In the genomic region with DNA sequence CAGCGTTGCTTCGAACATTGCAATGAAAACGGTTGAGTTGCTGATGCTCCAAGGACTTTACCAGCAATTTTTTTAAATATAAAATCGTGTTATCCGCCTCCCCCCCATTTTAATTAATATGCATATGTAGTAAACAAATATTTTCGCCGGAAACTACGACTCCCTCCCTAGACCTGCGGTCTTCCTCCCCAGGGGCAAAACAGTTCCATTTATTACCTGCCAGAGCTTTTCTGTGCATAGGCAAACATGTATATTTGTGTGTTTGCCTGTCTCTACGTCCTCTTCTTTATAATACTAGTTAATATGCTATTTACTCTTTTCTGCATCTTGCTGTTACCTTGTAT, we compare ENCODE assay signal across 8 cellular contexts. TPM values are rescaled to one million over a fixed set of nuclear protein-coding genes. Genes with fewer than 3 reads are reported as not detected.
DNase-seq lines count a peak whose midpoint lies in the region; ATAC-seq and TF ChIP-seq lines count a peak whose summit lies in the region.

No MANE protein-coding gene starts in this region.

- peak overlapping the region; percentile 92 for H3K4me3 ChIP-seq in AG04450 (ENCODE audit: low read depth, low read length)
- peak overlapping the region; percentile 79 for H3K4me3 ChIP-seq in HUES48 (ENCODE audit: low read depth, low read length)
- H3K4me3 ChIP-seq in epithelial cell of esophagus (ENCODE audit: low read length): peak overlapping the region; percentile 89
- H3K4me3 ChIP-seq in skin epidermis: peak overlapping the region; percentile 70 to 95 (median 90)

- no peaks in the 10 kb centered on the region for H3K27me3 ChIP-seq in AG04450 (ENCODE audit: control insufficient read depth, insufficient read depth, low read length)
- H3K27me3 ChIP-seq in HUES48 (ENCODE audit: control insufficient read depth, insufficient read depth, low read length): no peaks in the 10 kb centered on the region

- H3K4me1 Mint-ChIP-seq in activated T-cell treated with anti-CD3 and anti-CD28 coated beads, Interleukin-2, amount 50 U/mL, for 24 hours (ENCODE audit: low read depth): peaks cover 22% of the 10 kb centered on the region

- no peak for TF ChIP-seq CTCF in AG04450 (IDR thresholded peaks at IDR 0.05; ENCODE audit: low read depth, low read length)
- no peak for TF ChIP-seq CTCF in epithelial cell of esophagus (IDR thresholded peaks at IDR 0.05; ENCODE audit: insufficient read depth, low read depth, low read length, missing control alignments)

- peaks cover 10% of the 10 kb centered on the region for H3K9me3 Mint-ChIP-seq in activated T-cell treated with anti-CD3 and anti-CD28 coated beads, Interleukin-2, amount 50 U/mL, for 24 hours

- peaks cover 26% of the 10 kb centered on the region for H3K36me3 ChIP-seq in HUES48 (ENCODE audit: control insufficient read depth, insufficient read depth, low read length)

- no peak overlapping the region for H3K27ac Mint-ChIP-seq in activated T-cell treated with anti-CD3 and anti-CD28 coated beads, Interleukin-2, amount 50 U/mL, for 24 hours

- no peak overlapping the region for H3K4me3 Mint-ChIP-seq in activated T-cell treated with anti-CD3 and anti-CD28 coated beads, Interleukin-2, amount 50 U/mL, for 24 hours

- POLR2A ChIA-PET in AG04450 (lab: Yijun Ruan, JAX): interaction anchor here (0.7 to 1.0 kb wide), 5 partner anchors 13 to 122 kb away, joined by 3 to 6 read pairs (median 3); a partner anchor contains a TSS

- peaks cover 12% of the 10 kb centered on the region; the same call in 1 of the 2 replicates for H3K4me1 ChIP-seq in HUES48 (ENCODE audit: control insufficient read depth, insufficient read depth, low read length)

- DNase-seq in AG04450 (ENCODE audit: low read depth, low spot score): no peak
- no peak for DNase-seq in epithelial cell of esophagus (ENCODE audit: low read depth)
- no peak for DNase-seq in activated CD4-positive, alpha-beta T cell treated with anti-CD3 and anti-CD28 coated beads for 48 hours
- DNase-seq in activated T-cell treated with anti-CD3 and anti-CD28 coated beads, Interleukin-2, amount 50 U/mL, for 24 hours: no peak
- no peak for DNase-seq in NCI-H2171 (lab: John Stamatoyannopoulos, UW)

- H3K9ac ChIP-seq in HUES48 (ENCODE audit: low read depth, low read length): peak overlapping the region; percentile 93

- H3K27me3 Mint-ChIP-seq in activated T-cell treated with anti-CD3 and anti-CD28 coated beads, Interleukin-2, amount 50 U/mL, for 24 hours: no peaks in the 10 kb centered on the region

- CTCF ChIA-PET in AG04450 (lab: Charles Lee): interaction anchor here (0.8 to 1.8 kb wide), 8 partner anchors 20 to 238 kb away, joined by 3 to 15 read pairs (median 4); a partner anchor contains a TSS

- H3K9me3 ChIP-seq in AG04450 (ENCODE audit: control insufficient read depth, insufficient read depth, low read length) (no peaks in the 10 kb centered on the region), HUES48 (ENCODE audit: control insufficient read depth, insufficient read depth, low read length) (no peaks in the 10 kb centered on the region)

- ATAC-seq in GM19467 (IDR thresholded peaks at IDR 0.05; ENCODE audit: unreplicated experiment): peak; percentile 7

- peaks cover 42% of the 10 kb centered on the region for H3K36me3 Mint-ChIP-seq in activated T-cell treated with anti-CD3 and anti-CD28 coated beads, Interleukin-2, amount 50 U/mL, for 24 hours (ENCODE audit: low read depth)

- H3K27ac ChIP-seq in AG04450 (ENCODE audit: low read depth, low read length): peak overlapping the region; percentile 47
- H3K27ac ChIP-seq in HUES48 (ENCODE audit: low read depth, low read length): peak overlapping the region; percentile 89
- H3K27ac ChIP-seq in skin epidermis: peak overlapping the region in 20 of 21 experiments; percentile 71 to 96 (median 88)

RNA-seq across cellular contexts. Expression of a gene that starts 0.6 kb away (rescaled TPM):
- 84.6 and 119 TPM in 2 replicates for polyA plus RNA-seq in AG04450 (2011; rRNA removed)
- 33.7 and 43.7 TPM in 2 replicates for polyA minus RNA-seq in AG04450 (2011; rRNA and poly(A)+ RNA removed)
